In the genomic region with DNA sequence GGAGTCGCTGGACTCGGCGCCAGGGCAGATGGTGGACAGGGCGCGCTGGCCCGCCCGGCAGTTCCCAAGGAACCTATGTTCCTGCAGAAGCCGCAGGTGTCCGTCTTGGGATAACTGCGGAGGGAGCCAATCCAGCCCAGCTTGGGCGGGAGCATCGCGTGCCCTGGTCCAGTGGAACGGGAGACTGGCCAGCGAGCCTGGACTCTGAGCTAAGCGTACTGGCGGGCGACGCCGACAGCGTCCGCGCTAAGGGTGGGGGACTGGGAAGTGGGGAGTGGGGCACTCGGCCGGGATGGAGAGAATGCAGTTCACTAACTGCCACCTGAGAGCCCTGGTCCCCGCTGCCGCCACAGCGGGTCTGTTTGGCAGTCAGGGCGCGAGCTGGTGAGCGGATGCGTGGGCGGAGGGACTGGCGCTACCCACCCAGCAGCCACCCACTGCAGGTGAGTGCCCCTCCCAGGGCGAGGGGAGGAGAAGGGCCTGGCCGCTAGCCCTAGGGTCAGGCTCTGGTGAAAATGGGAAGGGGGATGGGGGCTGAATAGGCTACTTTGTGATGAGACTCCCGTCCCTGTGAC, we compare ENCODE assay signal across 1 cellular context.
TF ChIP-seq lines count a peak whose summit lies in the region.

No MANE protein-coding gene starts in this region.

TF ChIP-seq in H1, 55 proteins besides CTCF, POLR2A, EP300 and RAD21:
- TF ChIP-seq HDAC2 (IDR thresholded peaks at IDR 0.05; ENCODE audit: borderline replicate concordance in 1 of 2, low read depth in 2 of 2, low read length in 2 of 2): no peak
- no peak for TF ChIP-seq JUN (IDR thresholded peaks at IDR 0.05; ENCODE audit: low read depth, low read length)
- TF ChIP-seq GABPA (IDR thresholded peaks at IDR 0.05; ENCODE audit: borderline replicate concordance, insufficient read depth, low read length): no peak
- no peak for TF ChIP-seq CBX5 (IDR thresholded peaks at IDR 0.05; ENCODE audit: low read depth, low read length)
- TF ChIP-seq BRCA1 (IDR thresholded peaks at IDR 0.05; ENCODE audit: low read depth, low read length): no peak
- no peak for TF ChIP-seq RNF2 (IDR thresholded peaks at IDR 0.05; ENCODE audit: borderline replicate concordance, low read depth, low read length, missing control alignments, poor library complexity, severe bottlenecking)
- TF ChIP-seq CHD1 (IDR thresholded peaks at IDR 0.05; ENCODE audit: low read depth, low read length): no peak
- peak; percentile 44; the same call in 1 of the 2 replicates for TF ChIP-seq EGR1 (IDR thresholded peaks at IDR 0.05; ENCODE audit: borderline replicate concordance, low read depth, low read length)
- no peak for TF ChIP-seq GTF2F1 (IDR thresholded peaks at IDR 0.05; ENCODE audit: borderline replicate concordance, low read depth, low read length)
- no peak for TF ChIP-seq TAF7 (optimal IDR thresholded peaks at IDR 0.05; ENCODE audit: borderline replicate concordance, low read depth, low read length)
- no peak for TF ChIP-seq RFX5 (IDR thresholded peaks at IDR 0.05; ENCODE audit: borderline replicate concordance, low read depth, low read length)
- no peak for TF ChIP-seq RXRA (IDR thresholded peaks at IDR 0.05; ENCODE audit: insufficient read depth, low read depth, low read length)
- no peak for TF ChIP-seq CTBP2 (IDR thresholded peaks at IDR 0.05; ENCODE audit: borderline replicate concordance, insufficient read depth, insufficient read length, low read length)
- TF ChIP-seq TEAD4 (IDR thresholded peaks at IDR 0.05; ENCODE audit: low read depth, low read length): no peak
- TF ChIP-seq CEBPB (IDR thresholded peaks at IDR 0.05; ENCODE audit: low read depth, low read length): no peak
- no peak for TF ChIP-seq SIN3A (conservative IDR thresholded peaks at IDR 0.05 in 1 of 2, IDR thresholded peaks at IDR 0.05 in 1 of 2; ENCODE audit: low read depth in 1 of 2, low read length in 2 of 2)
- no peak for TF ChIP-seq NANOG (IDR thresholded peaks at IDR 0.05; ENCODE audit: insufficient read depth, low read depth, low read length, poor library complexity, severe bottlenecking)
- TF ChIP-seq TAF1 (IDR thresholded peaks at IDR 0.05; ENCODE audit: low read depth, low read length): no peak
- TF ChIP-seq CBX8 (IDR thresholded peaks at IDR 0.05; ENCODE audit: borderline replicate concordance, low read depth, low read length): no peak
- peak; percentile 20; the same call in 1 of the 2 replicates for TF ChIP-seq SUZ12 (IDR thresholded peaks at IDR 0.05; ENCODE audit: low read length)
- TF ChIP-seq BACH1 (IDR thresholded peaks at IDR 0.05; ENCODE audit: low read length): no peak
- no peak for TF ChIP-seq SIRT6 (IDR thresholded peaks at IDR 0.05; ENCODE audit: low read length)
- no peak for TF ChIP-seq CREB1 (IDR thresholded peaks at IDR 0.05)
- TF ChIP-seq EZH2 (IDR thresholded peaks at IDR 0.05; ENCODE audit: low read depth, low read length, severe bottlenecking): peak; percentile 51
TF ChIP-seq in H1: peak in this region for 3.
